Comparison of ENCODE assay signal across 8 cellular contexts in the genomic region with DNA sequence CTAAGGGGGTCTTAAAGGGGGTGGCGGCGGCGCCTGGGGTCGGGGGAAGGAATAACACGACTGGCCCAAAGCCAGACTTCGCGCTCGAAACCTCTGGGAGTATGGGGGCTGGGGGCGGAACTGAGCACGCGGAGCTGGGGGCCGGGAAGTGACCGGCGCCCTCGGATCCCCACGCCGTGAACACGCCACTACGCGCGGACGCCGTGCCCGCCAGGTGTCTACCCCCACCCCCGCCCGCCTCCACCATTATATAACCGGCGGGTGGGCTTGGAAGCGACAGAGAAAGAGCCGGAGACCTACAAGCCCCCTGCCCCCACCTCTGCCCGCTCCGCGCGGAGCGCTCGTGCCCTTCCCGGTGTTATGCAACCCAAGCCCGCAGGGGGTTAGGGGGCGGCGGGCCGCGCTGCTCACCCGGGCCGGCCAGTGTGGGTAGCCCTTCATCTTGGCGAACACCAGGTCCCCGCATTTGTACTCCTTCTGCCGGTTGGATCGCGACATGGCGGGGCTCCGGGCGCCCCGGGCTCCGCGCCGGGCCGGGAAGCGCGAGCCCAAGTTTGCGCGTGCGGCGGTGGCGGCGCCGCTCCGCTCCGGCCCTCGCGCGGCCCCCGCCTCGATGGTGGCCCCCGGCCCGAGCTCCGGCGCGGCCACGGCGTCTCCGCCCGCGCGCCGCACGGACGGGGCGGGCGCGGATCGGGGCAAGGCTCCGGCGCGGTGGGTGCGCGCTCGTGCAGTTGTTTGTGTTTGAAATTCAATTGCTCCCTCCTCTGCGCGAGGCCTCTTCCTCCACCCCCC. TPM values are rescaled to one million over a fixed set of nuclear protein-coding genes. Genes with fewer than 3 reads are reported as not detected.
DNase-seq lines count a peak whose midpoint lies in the region; ATAC-seq, FAIRE-seq and TF ChIP-seq lines count a peak whose summit lies in the region.

TSS of gene HDGF (minus strand) at position 744 of the 792 bp plus-strand sequence. CDS start at position 498, 246 bp downstream.

- H3K36me3 Mint-ChIP-seq in type B pancreatic cell, result peaks cover under 1% of the 10 kb centered on the region

- H3K27ac ChIP-seq in muscle layer of colon (ENCODE audit: low read depth, low read length), result peak within 1 kb of the TSS; percentile 99

- no peaks in the 10 kb centered on the region for H3K9me3 Mint-ChIP-seq in type B pancreatic cell

- H3K4me3 Mint-ChIP-seq in type B pancreatic cell, result peak within 1 kb of the TSS; percentile 96

- no peaks in the 10 kb centered on the region for H3K36me3 ChIP-seq in muscle layer of colon (ENCODE audit: insufficient read depth, low read length)

- DNase-seq in COLO668 (lab: John Stamatoyannopoulos, UW; ENCODE audit: unreplicated experiment) (peak; percentile 79), HuH-7 (ENCODE audit: low spot score) (peak; percentile 40), epithelial cell of proximal tubule (ENCODE audit: low read depth) (no peak), type B pancreatic cell (ENCODE audit: extremely low spot score, unreplicated experiment) (no peak), GM19239 (ENCODE audit: insufficient read length, low spot score) (no peak)
- peak; percentile 33 for DNase-seq in activated CD4-positive, alpha-beta T cell treated with anti-CD3 and anti-CD28 coated beads, Interleukin-2, amount 50 U/mL, for 1 hour

- no peaks in the 10 kb centered on the region for H3K27me3 ChIP-seq in muscle layer of colon (ENCODE audit: control insufficient read depth in 1 of 2, insufficient read depth in 2 of 2, low read length in 2 of 2)

- H3K9me3 ChIP-seq in muscle layer of colon (ENCODE audit: low read length), result no peaks in the 10 kb centered on the region

- FAIRE-seq in GM19239 (lab: Jason Lieb, UNC), result no peak

- peak within 1 kb of the TSS; percentile 99 for H3K27ac Mint-ChIP-seq in type B pancreatic cell

- peaks cover 33% of the 10 kb centered on the region for H3K4me1 Mint-ChIP-seq in type B pancreatic cell (ENCODE audit: unreplicated experiment)

- H3K4me3 ChIP-seq in epithelial cell of proximal tubule (ENCODE audit: low read depth, low read length) (peak within 1 kb of the TSS; percentile 97), muscle layer of colon (ENCODE audit: low read depth in 1 of 2, low read length in 2 of 2) (peak within 1 kb of the TSS; percentile 90 to 96)

- peaks cover 40% of the 10 kb centered on the region for H3K4me1 ChIP-seq in muscle layer of colon (ENCODE audit: insufficient read depth, low read length)

- no peaks in the 10 kb centered on the region for H3K27me3 Mint-ChIP-seq in type B pancreatic cell

- peak within 1 kb of the TSS; percentile 93 for H3K9ac ChIP-seq in muscle layer of colon (ENCODE audit: low read length)

- peak; percentile 21 for ATAC-seq in GM19467 (IDR thresholded peaks at IDR 0.05; ENCODE audit: unreplicated experiment)

- no peak for TF ChIP-seq CTCF in epithelial cell of proximal tubule (conservative IDR thresholded peaks at IDR 0.05; ENCODE audit: low read depth, low read length)
- TF ChIP-seq CTCF in type B pancreatic cell (conservative IDR thresholded peaks at IDR 0.05), result peak; percentile 29

RNA-seq across cellular contexts. Expression of gene HDGF, which starts in this region (rescaled TPM):
- total RNA-seq in epithelial cell of proximal tubule (279 and 348 TPM in 2 replicates), type B pancreatic cell (ENCODE audit: low replicate concordance) (249 and 270 TPM in 2 replicates)

Comparison
In these comparisons a context has a peak if more than half of its experiments do, and no peak if none do; other contexts are left out.
1. DNase-seq: peak in COLO668 (single experiment), HuH-7 (single experiment) and activated CD4-positive, alpha-beta T cell treated with anti-CD3 and anti-CD28 coated beads, Interleukin-2, amount 50 U/mL, for 1 hour (single experiment); none in epithelial cell of proximal tubule (single experiment), type B pancreatic cell (single experiment) and GM19239 (single experiment).